In the genomic region with DNA sequence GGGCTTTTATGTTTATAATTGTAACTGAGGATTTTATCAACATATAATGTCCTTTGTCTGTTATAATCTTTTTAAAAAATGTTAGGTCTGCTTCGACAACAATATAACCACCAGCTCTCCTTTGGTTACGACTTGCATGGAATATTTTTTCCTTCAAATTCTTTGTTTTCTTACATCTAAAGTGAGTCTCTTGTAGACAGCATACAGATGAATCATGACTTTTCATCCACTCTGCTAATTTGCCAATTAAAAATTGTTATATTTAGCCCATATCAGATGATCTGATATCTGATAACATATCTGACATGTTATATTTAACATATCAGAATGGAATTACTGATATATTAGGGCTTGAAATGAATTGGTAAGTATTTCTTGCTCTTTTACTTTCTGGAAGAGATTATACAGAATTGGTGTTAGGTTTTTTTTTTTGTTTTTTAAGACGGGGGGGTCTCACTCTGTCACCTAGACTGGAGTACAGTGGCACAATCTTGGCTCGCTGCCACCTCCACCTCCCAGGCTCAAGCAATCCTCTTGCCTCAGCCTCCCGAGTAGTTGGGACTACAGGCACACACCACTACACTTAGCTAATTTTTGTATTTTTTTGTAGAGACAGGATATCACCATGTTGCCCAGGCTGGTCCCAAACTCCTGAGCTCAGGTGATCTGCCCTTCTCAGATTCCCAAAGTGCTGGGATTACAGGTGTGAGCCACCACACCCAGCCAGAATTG, we compare ENCODE assay signal across 1 cellular context.
TF ChIP-seq lines count a peak whose summit lies in the region.

No MANE protein-coding gene starts in this region.

TF ChIP-seq in A549, 52 proteins besides CTCF, POLR2A, EP300 and RAD21 (continued from another document):
- TF ChIP-seq HEYL (CRISPR knock-in tag; IDR thresholded peaks at IDR 0.05) (no peak), BHLHE40 (IDR thresholded peaks at IDR 0.05; ENCODE audit: low read depth, low read length) (no peak)
- TF ChIP-seq, protein P1, sequence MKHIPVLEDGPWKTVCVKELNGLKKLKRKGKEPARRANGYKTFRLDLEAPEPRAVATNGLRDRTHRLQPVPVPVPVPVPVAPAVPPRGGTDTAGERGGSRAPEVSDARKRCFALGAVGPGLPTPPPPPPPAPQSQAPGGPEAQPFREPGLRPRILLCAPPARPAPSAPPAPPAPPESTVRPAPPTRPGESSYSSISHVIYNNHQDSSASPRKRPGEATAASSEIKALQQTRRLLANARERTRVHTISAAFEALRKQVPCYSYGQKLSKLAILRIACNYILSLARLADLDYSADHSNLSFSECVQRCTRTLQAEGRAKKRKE (CRISPR knock-in tag; IDR thresholded peaks at IDR 0.05; ENCODE audit: low read depth) = no peak
